1 cellular context compared by ENCODE assay signal in genomic region chr6:156782691-156783320, GRCh38.
TF ChIP-seq lines count a peak whose summit lies in the region.

No MANE protein-coding gene starts in this region.

TF ChIP-seq in H1, 55 proteins besides CTCF, POLR2A, EP300 and RAD21 (continued from another document):
- no peak for TF ChIP-seq NANOG (IDR thresholded peaks at IDR 0.05; ENCODE audit: insufficient read depth, low read depth, low read length, poor library complexity, severe bottlenecking)
- no peak for TF ChIP-seq SP4 (IDR thresholded peaks at IDR 0.05; ENCODE audit: low read length)
- TF ChIP-seq RXRA (IDR thresholded peaks at IDR 0.05; ENCODE audit: insufficient read depth, low read depth, low read length), result no peak
- no peak for TF ChIP-seq BACH1 (IDR thresholded peaks at IDR 0.05; ENCODE audit: low read length)
- no peak for TF ChIP-seq ZNF274 (IDR thresholded peaks at IDR 0.05; ENCODE audit: borderline replicate concordance, extremely low read depth, low read length)
- TF ChIP-seq SIRT6 (IDR thresholded peaks at IDR 0.05; ENCODE audit: low read length), result no peak
- no peak for TF ChIP-seq TAF7 (optimal IDR thresholded peaks at IDR 0.05; ENCODE audit: borderline replicate concordance, low read depth, low read length)
- TF ChIP-seq NRF1 (IDR thresholded peaks at IDR 0.05; ENCODE audit: low read depth, low read length), result no peak
